In the genomic region with DNA sequence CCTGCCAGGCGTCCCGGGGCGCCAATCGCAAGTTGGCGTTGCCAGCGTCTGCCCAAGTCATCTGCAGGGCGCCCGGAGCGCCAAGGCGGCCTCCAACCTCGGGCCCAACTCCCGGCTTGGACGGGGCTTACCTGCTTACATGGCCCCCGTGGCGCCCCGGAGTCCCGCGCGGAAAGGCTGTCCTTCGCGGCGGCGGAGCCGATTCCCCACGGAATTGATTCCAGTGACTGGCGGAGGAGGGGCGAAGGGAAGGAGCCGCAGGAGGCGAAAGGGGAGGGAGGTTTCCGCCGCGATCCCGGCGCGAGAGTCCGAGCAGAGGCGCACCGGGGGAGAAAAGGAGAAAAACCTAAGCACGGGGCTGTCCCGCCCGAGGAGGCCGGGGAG, we compare ENCODE assay signal across 8 cellular contexts. TPM values are rescaled to one million over a fixed set of nuclear protein-coding genes. Genes with fewer than 3 reads are reported as not detected.
DNase-seq lines count a peak whose midpoint lies in the region; ATAC-seq and TF ChIP-seq lines count a peak whose summit lies in the region.

No MANE protein-coding gene starts in this region.

- peak overlapping the region; percentile 82 for H2BK15ac ChIP-seq in mesenchymal stem cell (ENCODE audit: low read depth, poor library complexity, severe bottlenecking)

- peak overlapping the region; percentile 99 for H4K91ac ChIP-seq in mesenchymal stem cell (ENCODE audit: low read length)

- no peaks in the 10 kb centered on the region for H3K79me1 ChIP-seq in mesenchymal stem cell (replicated peaks; ENCODE audit: low read length, poor library complexity, severe bottlenecking)

- no peak for DNase-seq in NB4 (ENCODE audit: low read depth)
- no peak for DNase-seq in choroid plexus epithelial cell (ENCODE audit: low read depth)
- DNase-seq in mesenchymal stem cell, result no peak
- DNase-seq in upper lobe of right lung, result peak; percentile 75
- no peak for DNase-seq in NCI-H2029 treated with DMSO at 0.1 percent for 48 hours (lab: John Stamatoyannopoulos, UW)
- DNase-seq in SHP77 (lab: John Stamatoyannopoulos, UW), result no peak
- no peak for DNase-seq in effector CD8-positive, alpha-beta T cell (lab: John Stamatoyannopoulos, UW)

- peak overlapping the region; percentile 94 to 95 for H3K4ac ChIP-seq in mesenchymal stem cell (ENCODE audit: low read depth in 1 of 2, low read length in 2 of 2)

- peak overlapping the region; percentile 94 to 96 for H3K18ac ChIP-seq in mesenchymal stem cell (ENCODE audit: low read depth in 1 of 2, low read length in 2 of 2)

- H3K27me3 ChIP-seq in mesenchymal stem cell (ENCODE audit: control insufficient read depth in 1 of 2, insufficient read depth in 1 of 2, low read length in 2 of 2) (no peaks in the 10 kb centered on the region), upper lobe of right lung (no peaks in the 10 kb centered on the region)

- peak overlapping the region; percentile 49 to 80 for H2BK12ac ChIP-seq in mesenchymal stem cell (ENCODE audit: low read length in 2 of 2)

- H3K4me3 ChIP-seq in NB4 (ENCODE audit: low read depth, low read length) (peak overlapping the region; percentile 44), choroid plexus epithelial cell (ENCODE audit: low read depth, low read length) (peak overlapping the region; percentile 86), mesenchymal stem cell (ENCODE audit: insufficient read depth in 1 of 2, low read depth in 1 of 2, low read length in 2 of 2) (peak overlapping the region; percentile 89), upper lobe of right lung (peak overlapping the region; percentile 75)

- H3K9ac ChIP-seq in mesenchymal stem cell (ENCODE audit: low read length), result peak overlapping the region; percentile 100

- TF ChIP-seq POLR2A in NB4 (IDR thresholded peaks at IDR 0.05; ENCODE audit: extremely low read depth, insufficient read length), result no peak

- H2BK120ac ChIP-seq in mesenchymal stem cell (ENCODE audit: low read depth, low read length), result peak overlapping the region; percentile 89

- H3K4me1 ChIP-seq in mesenchymal stem cell (ENCODE audit: control insufficient read depth, insufficient read depth, low read depth, low read length) (peaks cover 4% of the 10 kb centered on the region), upper lobe of right lung (peaks cover 11% of the 10 kb centered on the region)

- H2AK5ac ChIP-seq in mesenchymal stem cell (ENCODE audit: low read length, severe bottlenecking), result peak overlapping the region; percentile 61

- intact Hi-C loops in upper lobe of right lung (cut with DNase I), result no loop called here

- peak overlapping the region; percentile 91 for H2AFZ ChIP-seq in mesenchymal stem cell (ENCODE audit: low read depth, low read length)

- TF ChIP-seq CTCF in NB4 (IDR thresholded peaks at IDR 0.05; ENCODE audit: low read depth, low read length) (no peak), choroid plexus epithelial cell (conservative IDR thresholded peaks at IDR 0.05; ENCODE audit: low read depth, low read length) (no peak), upper lobe of right lung (IDR thresholded peaks at IDR 0.05) (no peak)

- peak overlapping the region; percentile 27 for H3K4me2 ChIP-seq in mesenchymal stem cell (ENCODE audit: low read length, poor library complexity, severe bottlenecking)

- H4K8ac ChIP-seq in mesenchymal stem cell (ENCODE audit: low read length), result peak overlapping the region; percentile 90

- peak overlapping the region; percentile 19 to 99 for H3K14ac ChIP-seq in mesenchymal stem cell (ENCODE audit: low read length in 2 of 2)

- H2BK5ac ChIP-seq in mesenchymal stem cell (ENCODE audit: low read depth, low read length, poor library complexity, severe bottlenecking), result peak overlapping the region; percentile 98

- H3K27ac ChIP-seq in mesenchymal stem cell (ENCODE audit: low read length, poor library complexity, severe bottlenecking) (peak overlapping the region; percentile 100), upper lobe of right lung (peak overlapping the region; percentile 94)

- H3K9me3 ChIP-seq in mesenchymal stem cell (ENCODE audit: control insufficient read depth, low read length) (no peaks in the 10 kb centered on the region), upper lobe of right lung (no peaks in the 10 kb centered on the region)

- peaks cover 1 to 5% of the 10 kb centered on the region in 2 experiments for H3K36me3 ChIP-seq in mesenchymal stem cell (ENCODE audit: control insufficient read depth in 1 of 2, insufficient read depth in 2 of 2, low read depth in 1 of 2, low read length in 2 of 2)
- H3K36me3 ChIP-seq in upper lobe of right lung, result no peaks in the 10 kb centered on the region

- ATAC-seq in GM19025 (IDR thresholded peaks at IDR 0.05; ENCODE audit: low read depth, unreplicated experiment), result peak; percentile 17
- peak; percentile 17 for ATAC-seq in upper lobe of right lung

- under 1% methylated on average over 42 of the region's 42 CpGs for WGBS in mesenchymal stem cell

- H3K23ac ChIP-seq in mesenchymal stem cell (ENCODE audit: low read length in 2 of 2), result peak overlapping the region; percentile 3 to 96

RNA-seq across cellular contexts. Expression of gene PTPN14, which starts 0.4 kb away (rescaled TPM):
- 18.6 TPM for polyA plus RNA-seq in mesenchymal stem cell (2013, experiment 1 of 2)
- polyA plus RNA-seq in mesenchymal stem cell (2013, experiment 2 of 2), result 18.0 TPM
- 43.7 TPM for total RNA-seq in upper lobe of right lung

RNA-seq across cellular contexts. Expression of gene CENPF, which starts 52.0 kb away (rescaled TPM):
- polyA plus RNA-seq in mesenchymal stem cell (2013, experiment 1 of 2), result 4.2 TPM
- 4.9 TPM for polyA plus RNA-seq in mesenchymal stem cell (2013, experiment 2 of 2)
- 1.5 TPM for total RNA-seq in upper lobe of right lung
